In genomic region chr11:117823294-117823940, GRCh38 we compare ENCODE assay signal across 8 cellular contexts. TPM values are rescaled to one million over a fixed set of nuclear protein-coding genes. Genes with fewer than 3 reads are reported as not detected.
DNase-seq lines count a peak whose midpoint lies in the region; ATAC-seq, FAIRE-seq and TF ChIP-seq lines count a peak whose summit lies in the region.

No MANE protein-coding gene starts in this region.

- H3K36me3 ChIP-seq in BE2C (no peaks in the 10 kb centered on the region), HepG2 (replicated peaks in 1 of 2; ENCODE audit: control insufficient read depth in 1 of 2, insufficient read depth in 2 of 2, low read length in 2 of 2) (no peaks in the 10 kb centered on the region), vagina (no peaks in the 10 kb centered on the region), MG63 (no peaks in the 10 kb centered on the region)

- peak overlapping the region; percentile 23 for H3K4me3 Mint-ChIP-seq in activated naive CD4-positive, alpha-beta T cell treated with anti-CD3 and anti-CD28 coated beads, Interleukin-2, amount 50 U/mL, for 24 hours

- no peaks in the 10 kb centered on the region for H3K27me3 Mint-ChIP-seq in activated naive CD4-positive, alpha-beta T cell treated with anti-CD3 and anti-CD28 coated beads, Interleukin-2, amount 50 U/mL, for 24 hours

- no TSS peak for BruUV-seq in HepG2 (replicated peaks; lab: Mats Ljungman, UMichigan)

- in situ Hi-C loops in HepG2 (cut with HindIII; ENCODE audit: extremely low pct_ligation_motif_present, low pct_unique_long_range_greater_than_20kb): loop anchor here (5.0 kb wide), 1 partner anchor 124 kb away; no protein-coding TSS in a partner anchor

- TF ChIP-seq RAD21 in HepG2 (CRISPR knock-in tag; IDR thresholded peaks at IDR 0.05): no peak

- H3K4me3 ChIP-seq in BE2C (ENCODE audit: low read depth, low read length): no peak overlapping the region
- no peak overlapping the region for H3K4me3 ChIP-seq in HL-60 (replicated peaks; ENCODE audit: insufficient read depth, low read length)
- peak overlapping the region; percentile 42 to 72 (median 54); a peak in 5 of 6 replicates for H3K4me3 ChIP-seq in HepG2 (replicated peaks in 1 of 3; ENCODE audit: insufficient read depth in 1 of 3, low read depth in 2 of 3, low read length in 3 of 3)
- no peak overlapping the region for H3K4me3 ChIP-seq in vagina
- H3K4me3 ChIP-seq in MG63: no peak overlapping the region

- peak overlapping the region; percentile 72 for H3K4me2 ChIP-seq in HepG2 (ENCODE audit: low read depth, low read length)

- H4K20me1 ChIP-seq in HepG2 (ENCODE audit: insufficient read depth, low read length): no peaks in the 10 kb centered on the region

- peak overlapping the region; percentile 62 for H3K9ac ChIP-seq in HepG2 (ENCODE audit: insufficient read depth, low read depth, low read length)

- POLR2A ChIA-PET in HepG2 (lab: Yijun Ruan, JAX): interaction anchor here (1.8 kb wide), 1 partner anchor 8 kb away, joined by 10 read pairs; no protein-coding TSS in a partner anchor

- no peak for TF ChIP-seq POLR2A in HepG2 (IDR thresholded peaks at IDR 0.05; ENCODE audit: insufficient read depth in 1 of 2, low read depth in 2 of 2, low read length in 2 of 2)
- TF ChIP-seq POLR2A in vagina (IDR thresholded peaks at IDR 0.05): no peak

- no peaks in the 10 kb centered on the region for H3K9me3 ChIP-seq in BE2C
- no peaks in the 10 kb centered on the region for H3K9me3 ChIP-seq in HepG2 (ENCODE audit: low read length)
- H3K9me3 ChIP-seq in vagina: no peaks in the 10 kb centered on the region
- no peaks in the 10 kb centered on the region for H3K9me3 ChIP-seq in MG63

- H3K9me3 Mint-ChIP-seq in activated naive CD4-positive, alpha-beta T cell treated with anti-CD3 and anti-CD28 coated beads, Interleukin-2, amount 50 U/mL, for 24 hours: no peaks in the 10 kb centered on the region

- H3K4me1 ChIP-seq in BE2C (peaks cover 2% of the 10 kb centered on the region; the same call in 1 of the 2 replicates), HepG2 (ENCODE audit: insufficient read depth, low read length) (peaks cover 87% of the 10 kb centered on the region), vagina (peaks cover 30% of the 10 kb centered on the region)

- peak overlapping the region; percentile 74 for H3K27ac Mint-ChIP-seq in activated naive CD4-positive, alpha-beta T cell treated with anti-CD3 and anti-CD28 coated beads, Interleukin-2, amount 50 U/mL, for 24 hours

- H2AFZ ChIP-seq in HepG2 (ENCODE audit: low read length): no peak overlapping the region

- H3K36me3 Mint-ChIP-seq in activated naive CD4-positive, alpha-beta T cell treated with anti-CD3 and anti-CD28 coated beads, Interleukin-2, amount 50 U/mL, for 24 hours: no peaks in the 10 kb centered on the region

- CTCF ChIA-PET in HepG2 (lab: Yijun Ruan, JAX; ENCODE audit: low intra/inter-chr PET ratio, low total read pairs): no interaction called here

- peak; percentile 68 for FAIRE-seq in HepG2 (lab: Jason Lieb, UNC)

- peaks cover 13% of the 10 kb centered on the region for H3K79me2 ChIP-seq in HepG2 (ENCODE audit: insufficient read depth, low read length)

- TF ChIP-seq EP300 in HepG2 (IDR thresholded peaks at IDR 0.05; ENCODE audit: low read depth in 2 of 2, low read length in 2 of 2): no peak
- no peak for TF ChIP-seq EP300 in HepG2 (CRISPR knock-in tag; IDR thresholded peaks at IDR 0.05; ENCODE audit: borderline replicate concordance)

- intact Hi-C loops in HepG2 (cut with micrococcal nuclease; ENCODE audit: unreplicated experiment) (loop anchor here (1.0 kb wide), 1 partner anchor 230 kb away; no protein-coding TSS in a partner anchor), vagina (cut with DNase I) (no loop called here)

- DNase-seq in BE2C (no peak), HL-60 (ENCODE audit: low read depth in 1 of 2, low spot score in 1 of 2) (no peak), HepG2 (ENCODE audit: low spot score) (no peak), vagina (ENCODE audit: extremely low spot score in 2 of 2) (no peak), MG63 (no peak)
- no peak for DNase-seq in stimulated activated CD4-positive, alpha-beta T cell treated with anti-CD3 and anti-CD28 coated beads, Interleukin-2, amount 100 ng/mL, for 24 hours

- H3K4me1 Mint-ChIP-seq in activated naive CD4-positive, alpha-beta T cell treated with anti-CD3 and anti-CD28 coated beads, Interleukin-2, amount 50 U/mL, for 24 hours: peaks cover 63% of the 10 kb centered on the region

- peak; percentile 55 for TF ChIP-seq CTCF in BE2C (IDR thresholded peaks at IDR 0.05; ENCODE audit: low read depth, low read length)
- TF ChIP-seq CTCF in HL-60 (IDR thresholded peaks at IDR 0.05; ENCODE audit: insufficient read depth, low read length): peak; percentile 48
- peak; percentile 54 for TF ChIP-seq CTCF in HepG2 (CRISPR knock-in tag; IDR thresholded peaks at IDR 0.05)
- TF ChIP-seq CTCF in vagina (IDR thresholded peaks at IDR 0.05): no peak

- ATAC-seq in HepG2 (peak; percentile 73), GM19455 (IDR thresholded peaks at IDR 0.05; ENCODE audit: unreplicated experiment) (no peak)

- 4% methylated on average over 11 of the region's 18 CpGs for WGBS in HepG2 (ENCODE audit: low lambda C conversion rate)

- H3K27ac ChIP-seq in HL-60 (replicated peaks) (no peak overlapping the region), HepG2 (ENCODE audit: extremely low read length, insufficient read depth, low read length) (peak overlapping the region; percentile 37), vagina (peak overlapping the region; percentile 82)

- H3K27me3 ChIP-seq in BE2C: no peaks in the 10 kb centered on the region
- H3K27me3 ChIP-seq in HL-60 (ENCODE audit: insufficient read depth, poor library complexity, severe bottlenecking): no peaks in the 10 kb centered on the region
- peaks cover 0 to 7% of the 10 kb centered on the region in 2 experiments; a peak in 2 of 5 replicates for H3K27me3 ChIP-seq in HepG2 (ENCODE audit: control insufficient read depth in 1 of 2, insufficient read depth in 2 of 2, low read length in 2 of 2)
- H3K27me3 ChIP-seq in vagina: no peaks in the 10 kb centered on the region
- no peaks in the 10 kb centered on the region for H3K27me3 ChIP-seq in MG63

RNA-seq across cellular contexts. Expression of gene FXYD2, which starts 1.1 kb away (rescaled TPM):
- 0.77 TPM for polyA plus RNA-seq in BE2C (2012; ENCODE audit: insufficient read depth, insufficient read length, low read depth)
- total RNA-seq in HepG2 (2016; rRNA removed; fragmentation: Illumina TruSeq; extraction: Trizol) (106 and 107 TPM in 2 replicates), vagina (2.7 TPM)
- total RNA-seq in HepG2 (2016; cell fraction: cytosol; rRNA removed; fragmentation: Illumina TruSeq; extraction: Trizol; ENCODE audit: low read depth): 71.2 and 93.3 TPM in 2 replicates
- total RNA-seq in HepG2 (2016; cell fraction: insoluble cytoplasmic fraction; rRNA removed; fragmentation: Illumina TruSeq; extraction: Trizol): 102 and 114 TPM in 2 replicates
- total RNA-seq in HepG2 (2016; cell fraction: membrane; rRNA removed; fragmentation: Illumina TruSeq; extraction: Trizol): 99.5 and 112 TPM in 2 replicates
- total RNA-seq in HepG2 (2016; cell fraction: nucleus; rRNA removed; fragmentation: Illumina TruSeq; extraction: Trizol): 50.7 and 58.0 TPM in 2 replicates
- 38.8 and 45.9 TPM in 2 replicates for polyA plus RNA-seq in HepG2 (2011; rRNA removed)
- polyA plus RNA-seq in HepG2 (2011; cell fraction: cytosol; rRNA removed): 34.6 and 67.1 TPM in 2 replicates
- 36.7 and 39.0 TPM in 2 replicates for polyA plus RNA-seq in HepG2 (2011; cell fraction: nucleus; rRNA removed)
- 12.8 and 15.4 TPM in 2 replicates for polyA plus RNA-seq in HepG2 (2012)
- polyA plus RNA-seq in HepG2 (2016; cell fraction: cytosol; fragmentation: Illumina TruSeq; extraction: Trizol; ENCODE audit: low read depth): 80.3 and 98.8 TPM in 2 replicates
- polyA plus RNA-seq in HepG2 (2016; cell fraction: insoluble cytoplasmic fraction; fragmentation: Illumina TruSeq; extraction: Trizol; ENCODE audit: low read depth): 93.9 and 102 TPM in 2 replicates
- 83.4 and 95.9 TPM in 2 replicates for polyA plus RNA-seq in HepG2 (2016; cell fraction: membrane; fragmentation: Illumina TruSeq; extraction: Trizol; ENCODE audit: low read depth)
- 79.8 and 83.8 TPM in 2 replicates for polyA plus RNA-seq in HepG2 (2016; cell fraction: nucleus; fragmentation: Illumina TruSeq; extraction: Trizol; ENCODE audit: insufficient read depth, low read depth)
- polyA minus RNA-seq in HepG2 (2011; rRNA and poly(A)+ RNA removed; ENCODE audit: low replicate concordance): 0.12 and 31.7 TPM in 2 replicates
- 4.7 and 14.1 TPM in 2 replicates for polyA minus RNA-seq in HepG2 (2011; cell fraction: cytosol; rRNA and poly(A)+ RNA removed)
- 35.9 and 38.2 TPM in 2 replicates for polyA minus RNA-seq in HepG2 (2011; cell fraction: nucleus; rRNA and poly(A)+ RNA removed)
- total RNA-seq in MG63 (2014; rRNA removed; shearing (Covaris generic); ENCODE audit: low replicate concordance): not detected in 2 replicates

RNA-seq across cellular contexts. Expression of gene DSCAML1, which starts 26.4 kb away (rescaled TPM):
- polyA plus RNA-seq in BE2C (2012; ENCODE audit: insufficient read depth, insufficient read length, low read depth): 11.8 TPM
- total RNA-seq in HepG2 (2016; rRNA removed; fragmentation: Illumina TruSeq; extraction: Trizol) (0.14 and 0.29 TPM in 2 replicates), vagina (0.25 TPM)
- 0.61 and 0.88 TPM in 2 replicates for total RNA-seq in HepG2 (2016; cell fraction: cytosol; rRNA removed; fragmentation: Illumina TruSeq; extraction: Trizol; ENCODE audit: low read depth)
- 0.24 and 0.35 TPM in 2 replicates for total RNA-seq in HepG2 (2016; cell fraction: insoluble cytoplasmic fraction; rRNA removed; fragmentation: Illumina TruSeq; extraction: Trizol)
- 0.17 and 0.28 TPM in 2 replicates for total RNA-seq in HepG2 (2016; cell fraction: membrane; rRNA removed; fragmentation: Illumina TruSeq; extraction: Trizol)
- 0.47 and 0.50 TPM in 2 replicates for total RNA-seq in HepG2 (2016; cell fraction: nucleus; rRNA removed; fragmentation: Illumina TruSeq; extraction: Trizol)
- 0.40 and 0.72 TPM in 2 replicates for polyA plus RNA-seq in HepG2 (2011; rRNA removed)
- polyA plus RNA-seq in HepG2 (2011; cell fraction: cytosol; rRNA removed): 0.15 and 0.35 TPM in 2 replicates
- polyA plus RNA-seq in HepG2 (2011; cell fraction: nucleus; rRNA removed): 2.6 and 4.1 TPM in 2 replicates
- polyA plus RNA-seq in HepG2 (2012): 0.48 and 0.69 TPM in 2 replicates
- polyA plus RNA-seq in HepG2 (2016; cell fraction: cytosol; fragmentation: Illumina TruSeq; extraction: Trizol; ENCODE audit: low read depth): 0.06 and 0.07 TPM in 2 replicates
- polyA plus RNA-seq in HepG2 (2016; cell fraction: insoluble cytoplasmic fraction; fragmentation: Illumina TruSeq; extraction: Trizol; ENCODE audit: low read depth): 0.14 and 0.19 TPM in 2 replicates
- 0.09 and 0.14 TPM in 2 replicates for polyA plus RNA-seq in HepG2 (2016; cell fraction: membrane; fragmentation: Illumina TruSeq; extraction: Trizol; ENCODE audit: low read depth)
- polyA plus RNA-seq in HepG2 (2016; cell fraction: nucleus; fragmentation: Illumina TruSeq; extraction: Trizol; ENCODE audit: insufficient read depth, low read depth): 0.24 and 0.74 TPM in 2 replicates
- 1.8 TPM in 1 of 2 replicates, not detected in the other for polyA minus RNA-seq in HepG2 (2011; rRNA and poly(A)+ RNA removed; ENCODE audit: low replicate concordance)
- polyA minus RNA-seq in HepG2 (2011; cell fraction: cytosol; rRNA and poly(A)+ RNA removed): 0.18 and 0.20 TPM in 2 replicates
- polyA minus RNA-seq in HepG2 (2011; cell fraction: nucleus; rRNA and poly(A)+ RNA removed): 2.7 and 6.2 TPM in 2 replicates
- not detected in 2 replicates for total RNA-seq in MG63 (2014; rRNA removed; shearing (Covaris generic); ENCODE audit: low replicate concordance)

RNA-seq across cellular contexts. Expression of gene FXYD6, which starts 53.0 kb away (rescaled TPM):
- 242 TPM for polyA plus RNA-seq in BE2C (2012; ENCODE audit: insufficient read depth, insufficient read length, low read depth)
- not detected in 2 replicates for total RNA-seq in HepG2 (2016; rRNA removed; fragmentation: Illumina TruSeq; extraction: Trizol)
- not detected in 2 replicates for total RNA-seq in HepG2 (2016; cell fraction: cytosol; rRNA removed; fragmentation: Illumina TruSeq; extraction: Trizol; ENCODE audit: low read depth)
- total RNA-seq in HepG2 (2016; cell fraction: insoluble cytoplasmic fraction; rRNA removed; fragmentation: Illumina TruSeq; extraction: Trizol): not detected in 2 replicates
- not detected in 2 replicates for total RNA-seq in HepG2 (2016; cell fraction: membrane; rRNA removed; fragmentation: Illumina TruSeq; extraction: Trizol)
- not detected in 2 replicates for total RNA-seq in HepG2 (2016; cell fraction: nucleus; rRNA removed; fragmentation: Illumina TruSeq; extraction: Trizol)
- not detected in 2 replicates for polyA plus RNA-seq in HepG2 (2011; rRNA removed)
- not detected in 2 replicates for polyA plus RNA-seq in HepG2 (2011; cell fraction: cytosol; rRNA removed)
- polyA plus RNA-seq in HepG2 (2011; cell fraction: nucleus; rRNA removed): not detected in 2 replicates
- not detected in 2 replicates for polyA plus RNA-seq in HepG2 (2012)
- polyA plus RNA-seq in HepG2 (2016; cell fraction: cytosol; fragmentation: Illumina TruSeq; extraction: Trizol; ENCODE audit: low read depth): not detected in 2 replicates
- polyA plus RNA-seq in HepG2 (2016; cell fraction: insoluble cytoplasmic fraction; fragmentation: Illumina TruSeq; extraction: Trizol; ENCODE audit: low read depth): not detected in 2 replicates
- polyA plus RNA-seq in HepG2 (2016; cell fraction: membrane; fragmentation: Illumina TruSeq; extraction: Trizol; ENCODE audit: low read depth): not detected in 2 replicates
- not detected in 2 replicates for polyA plus RNA-seq in HepG2 (2016; cell fraction: nucleus; fragmentation: Illumina TruSeq; extraction: Trizol; ENCODE audit: insufficient read depth, low read depth)
- polyA minus RNA-seq in HepG2 (2011; rRNA and poly(A)+ RNA removed; ENCODE audit: low replicate concordance): not detected in 2 replicates
- polyA minus RNA-seq in HepG2 (2011; cell fraction: cytosol; rRNA and poly(A)+ RNA removed): not detected in 2 replicates
- polyA minus RNA-seq in HepG2 (2011; cell fraction: nucleus; rRNA and poly(A)+ RNA removed): not detected in 2 replicates
- total RNA-seq in vagina: 75.4 TPM
- total RNA-seq in MG63 (2014; rRNA removed; shearing (Covaris generic); ENCODE audit: low replicate concordance): not detected in 2 replicates

Comparison
In these comparisons a context has a peak if more than half of its experiments do, and no peak if none do; other contexts are left out.
1. H3K4me3 ChIP-seq: peak in HepG2 (3 of 3); none in BE2C (single experiment), HL-60 (single experiment), vagina (0 of 2) and MG63 (single experiment).
2. CTCF ChIP-seq: peak in BE2C (single experiment), HL-60 (single experiment) and HepG2 (single experiment); none in vagina (0 of 3).
3. RNA of gene FXYD2, which starts 1.1 kb away (total RNA-seq): 50.7 to 114 TPM in HepG2; 2.7 TPM in vagina (single experiment) and not detected in MG63; every median in the first group is over 10 times any median in the second.
4. RNA of gene FXYD6, which starts 53.0 kb away (total RNA-seq): 75.4 TPM in vagina (single experiment); not detected in MG63 and not detected in HepG2; every median in the first group is over 10 times any median in the second.